Comparison of ENCODE assay signal across 9 cellular contexts in the genomic region with DNA sequence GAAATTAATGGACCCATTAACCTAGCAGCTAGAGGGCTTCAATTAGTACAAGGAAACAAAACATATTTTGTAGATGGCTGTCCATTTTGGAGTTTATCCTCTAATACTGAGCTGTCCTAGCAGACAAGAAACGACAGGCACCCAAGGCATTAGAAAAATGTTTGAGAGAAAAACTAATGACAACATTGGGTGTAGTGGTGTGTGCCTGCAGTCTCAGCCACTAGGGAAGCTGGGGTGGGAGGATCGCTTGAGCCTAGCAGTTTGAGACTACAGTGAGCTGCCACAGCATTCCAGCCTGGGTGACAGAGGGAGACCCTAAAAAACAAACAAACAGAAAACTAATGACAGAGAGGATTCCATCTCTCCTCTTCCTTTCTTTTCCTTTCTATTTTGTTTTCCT. TPM values are rescaled to one million over a fixed set of nuclear protein-coding genes. Genes with fewer than 3 reads are reported as not detected.
DNase-seq lines count a peak whose midpoint lies in the region; FAIRE-seq and TF ChIP-seq lines count a peak whose summit lies in the region.
"Had no signal": no experiment of that assay in that cellular context is flagged by ENCODE, and none has a peak within 500 bp of the region (broad histone marks: within the 10 kb centered on the region; RNA-seq: fewer than 3 reads in every experiment).

No MANE protein-coding gene starts in this region.

- no peaks in the 10 kb centered on the region for H3K9me3 Mint-ChIP-seq in MCF 10A (ENCODE audit: unreplicated experiment)
- no peaks in the 10 kb centered on the region for H3K9me3 Mint-ChIP-seq in dendritic cell treated with granulocyte-macrophage colony-stimulating factor and Interleukin-4, amounts not matched to agents 40 ng/mL and 50 ng/mL, for 4 days

- intact Hi-C loops in MCF 10A (cut with micrococcal nuclease) (no loop called here), mammary epithelial cell (cut with micrococcal nuclease) (no loop called here)
- intact Hi-C loops in dendritic cell treated with granulocyte-macrophage colony-stimulating factor and Interleukin-4, amounts not matched to agents 40 ng/mL and 50 ng/mL, for 4 days (cut with micrococcal nuclease) = no loop called here

- peak; percentile 27 for FAIRE-seq in urothelium cell line (lab: Jason Lieb, UNC)

- no peak overlapping the region for H3K4me2 ChIP-seq in mammary epithelial cell (ENCODE audit: insufficient read depth, low read depth, low read length)

- peaks cover 9% of the 10 kb centered on the region for H3K36me3 Mint-ChIP-seq in MCF 10A (ENCODE audit: insufficient read depth, unreplicated experiment)
- H3K36me3 Mint-ChIP-seq in dendritic cell treated with granulocyte-macrophage colony-stimulating factor and Interleukin-4, amounts not matched to agents 40 ng/mL and 50 ng/mL, for 4 days (ENCODE audit: low read depth) = no peaks in the 10 kb centered on the region

- no peaks in the 10 kb centered on the region for H4K20me1 ChIP-seq in mammary epithelial cell (ENCODE audit: insufficient read depth, low read length)

- TF ChIP-seq CTCF in MCF 10A (IDR thresholded peaks at IDR 0.05; ENCODE audit: unreplicated experiment) = no peak
- peak in 1 of 2 donors; percentile 1 for TF ChIP-seq CTCF in mammary epithelial cell (conservative IDR thresholded peaks at IDR 0.05 in 1 of 2, IDR thresholded peaks at IDR 0.05 in 1 of 2; ENCODE audit: extremely low read depth in 1 of 2, insufficient read depth in 1 of 2, low read depth in 1 of 2, low read length in 2 of 2)

- H3K9ac ChIP-seq in mammary epithelial cell (ENCODE audit: insufficient read depth, low read length) (no peak overlapping the region), mucosa of rectum (ENCODE audit: low read depth in 1 of 2, low read length in 2 of 2) (no peak overlapping the region)

- H3K4me1 ChIP-seq in mammary epithelial cell (ENCODE audit: insufficient read depth, low read length) (peaks cover 10% of the 10 kb centered on the region), mucosa of rectum (ENCODE audit: control insufficient read depth in 2 of 2, insufficient read depth in 2 of 2, low read length in 2 of 2) (peaks cover 3 to 12% of the 10 kb centered on the region in 2 donors)

- H3K36me3 ChIP-seq in mammary epithelial cell (ENCODE audit: insufficient read depth, low read length) = no peaks in the 10 kb centered on the region
- no peaks in the 10 kb centered on the region for H3K36me3 ChIP-seq in mucosa of rectum (ENCODE audit: control insufficient read depth in 2 of 2, insufficient read depth in 2 of 2, low read length in 2 of 2)

- peaks cover 14% of the 10 kb centered on the region for H3K27me3 ChIP-seq in mammary epithelial cell (ENCODE audit: insufficient read depth, low read length)
- H3K27me3 ChIP-seq in mucosa of rectum (ENCODE audit: control insufficient read depth in 2 of 2, insufficient read depth in 2 of 2, low read length in 2 of 2) = peaks cover 29 to 35% of the 10 kb centered on the region in 2 donors

- WGBS in mammary epithelial cell (ENCODE audit: low coverage, missing lambda C conversion rate) = 10% methylated on average over 1 of the region's 2 CpGs

- H3K79me2 ChIP-seq in mammary epithelial cell (ENCODE audit: insufficient read depth, low read length) = no peaks in the 10 kb centered on the region

- POLR2A ChIA-PET in MCF 10A (lab: Yijun Ruan, JAX) = interaction anchor here (0.8 to 1.6 kb wide), 3 partner anchors 21 to 31 kb away, joined by 4 to 8 read pairs (median 5); no protein-coding TSS in a partner anchor

- CTCF ChIA-PET in MCF 10A (lab: Yijun Ruan, JAX) = interaction anchor here (0.6 to 0.7 kb wide), 2 partner anchors 10 to 62 kb away, joined by 3 read pairs; no protein-coding TSS in a partner anchor
- CTCF ChIA-PET in mammary epithelial cell (lab: Charles Lee; ENCODE audit: low non-redundant PET) = no interaction called here

- no peak overlapping the region for H3K27ac ChIP-seq in mammary epithelial cell (ENCODE audit: insufficient read depth, low read depth, low read length)
- H3K27ac ChIP-seq in mucosa of rectum (ENCODE audit: low read depth in 2 of 2, low read length in 2 of 2) = peak overlapping the region; percentile 15 to 67

- in situ Hi-C loops in mammary epithelial cell (cut with MboI; ENCODE audit: low sequenced_read_pairs in 2 of 2) = no loop called here

- H3K4me3 Mint-ChIP-seq in MCF 10A (ENCODE audit: unreplicated experiment) = peak overlapping the region; percentile 73
- H3K4me3 Mint-ChIP-seq in dendritic cell treated with granulocyte-macrophage colony-stimulating factor and Interleukin-4, amounts not matched to agents 40 ng/mL and 50 ng/mL, for 4 days = peak overlapping the region; percentile 66

- no peak for DNase-seq in MCF 10A (ENCODE audit: unreplicated experiment)
- DNase-seq in mammary epithelial cell = no peak
- no peak for DNase-seq in urothelium cell line (ENCODE audit: low spot score)
- no peak for DNase-seq in AML-193 (lab: John Stamatoyannopoulos, UW)
- DNase-seq in NCI-H2107 treated with DMSO at 0.1 percent for 48 hours (lab: John Stamatoyannopoulos, UW; ENCODE audit: unreplicated experiment) = no peak
- DNase-seq in NCI-H2029 (lab: John Stamatoyannopoulos, UW) = no peak
- DNase-seq: activated CD4-positive, alpha-beta T cell treated with anti-CD3 and anti-CD28 coated beads, Interleukin-2, amount 50 U/mL, for 48 hours had no signal

- peak overlapping the region; percentile 47 for H3K27ac Mint-ChIP-seq in MCF 10A (ENCODE audit: low read depth, unreplicated experiment)
- H3K27ac Mint-ChIP-seq in dendritic cell treated with granulocyte-macrophage colony-stimulating factor and Interleukin-4, amounts not matched to agents 40 ng/mL and 50 ng/mL, for 4 days = no peak overlapping the region

- peaks cover 24% of the 10 kb centered on the region for H3K4me1 Mint-ChIP-seq in MCF 10A (ENCODE audit: insufficient read depth, unreplicated experiment)
- H3K4me1 Mint-ChIP-seq in dendritic cell treated with granulocyte-macrophage colony-stimulating factor and Interleukin-4, amounts not matched to agents 40 ng/mL and 50 ng/mL, for 4 days (ENCODE audit: low read depth) = peaks cover 32% of the 10 kb centered on the region

- BruUV-seq in MCF 10A (replicated peaks; lab: Mats Ljungman, UMichigan) (TSS peak; percentile 20), mammary epithelial cell (replicated peaks; lab: Mats Ljungman, UMichigan) (no TSS peak)

- H3K4me3 ChIP-seq in mammary epithelial cell (replicated peaks in 1 of 3; ENCODE audit: insufficient read depth in 1 of 3, low read depth in 2 of 3, low read length in 3 of 3) = no peak overlapping the region
- peak overlapping the region; percentile 53 to 75 for H3K4me3 ChIP-seq in mucosa of rectum (ENCODE audit: low read length in 2 of 2)

- no peak overlapping the region for H2AFZ ChIP-seq in mammary epithelial cell (ENCODE audit: low read depth, low read length)

- H3K9me3 ChIP-seq in mammary epithelial cell (replicated peaks; ENCODE audit: insufficient read depth, low read length) = no peaks in the 10 kb centered on the region
- H3K9me3 ChIP-seq in mucosa of rectum (ENCODE audit: control insufficient read depth in 2 of 2, low read length in 2 of 2) = no peaks in the 10 kb centered on the region

- dilution Hi-C loops in mammary epithelial cell (cut with HindIII; ENCODE audit: low sequenced_read_pairs) = no loop called here

- H3K27me3 Mint-ChIP-seq in MCF 10A (ENCODE audit: insufficient read depth, unreplicated experiment) = no peaks in the 10 kb centered on the region
- H3K27me3 Mint-ChIP-seq in dendritic cell treated with granulocyte-macrophage colony-stimulating factor and Interleukin-4, amounts not matched to agents 40 ng/mL and 50 ng/mL, for 4 days = peaks cover 82% of the 10 kb centered on the region

RNA-seq across cellular contexts. Expression of a gene that starts 1.5 kb away (rescaled TPM):
- total RNA-seq in MCF 10A (2022) (8.7 and 12.3 TPM in 2 replicates), mammary epithelial cell (1 to 10 TPM; 2.5 to 3.0 TPM)
- polyA plus RNA-seq in mammary epithelial cell = 3.7 TPM
- polyA minus RNA-seq in mammary epithelial cell = 1.4 TPM

Comparison
In these comparisons a context has a peak if more than half of its experiments do, and no peak if none do; other contexts are left out.
1. H3K4me3 ChIP-seq: peak in mucosa of rectum (2 of 2); none in mammary epithelial cell (0 of 3).